8 cellular contexts compared by ENCODE assay signal in genomic region chr14:92460916-92461579, GRCh38. TPM values are rescaled to one million over a fixed set of nuclear protein-coding genes. Genes with fewer than 3 reads are reported as not detected.
DNase-seq lines count a peak whose midpoint lies in the region; ATAC-seq lines count a peak whose summit lies in the region.

No MANE protein-coding gene starts in this region.

- H4K8ac ChIP-seq in trophoblast cell (ENCODE audit: low read depth, low read length), result no peak overlapping the region

- no peak overlapping the region for H2BK12ac ChIP-seq in trophoblast cell (ENCODE audit: low read length)

- H3K4me3 Mint-ChIP-seq in central memory CD8-positive, alpha-beta T cell, result peak overlapping the region; percentile 56

- H3K36me3 ChIP-seq in trophoblast cell (ENCODE audit: control insufficient read depth in 1 of 2, insufficient read depth in 2 of 2, low read length in 2 of 2), result no peaks in the 10 kb centered on the region

- WGBS in trophoblast cell (ENCODE audit: extremely low coverage, insufficient coverage, insufficient read length), result no CpG with 5 or more reads among the region's 19 CpGs

- no peak overlapping the region for H3K4me3 ChIP-seq in trophoblast cell (ENCODE audit: low read depth, low read length)

- H4K91ac ChIP-seq in trophoblast cell (ENCODE audit: low read depth, low read length), result no peak overlapping the region

- no peak overlapping the region for H3K9ac ChIP-seq in trophoblast cell (ENCODE audit: low read length)

- H3K23ac ChIP-seq in trophoblast cell (ENCODE audit: low read length), result no peak overlapping the region

- H4K12ac ChIP-seq in trophoblast cell (ENCODE audit: low read depth, low read length), result no peak overlapping the region

- H2AFZ ChIP-seq in trophoblast cell (ENCODE audit: insufficient read depth, low read length, poor library complexity), result no peak overlapping the region

- H3K4ac ChIP-seq in trophoblast cell (ENCODE audit: low read depth, low read length), result no peak overlapping the region

- no peak overlapping the region for H3K27ac ChIP-seq in trophoblast cell (ENCODE audit: low read depth, low read length)

- DNase-seq in central memory CD8-positive, alpha-beta T cell (ENCODE audit: low spot score in 2 of 2), result peak in 1 of 2 donors; percentile 23
- DNase-seq in trophoblast cell, result peak; percentile 86 to 92
- no peak for DNase-seq in HuH-7 (ENCODE audit: low spot score)
- no peak for DNase-seq in NCI-H226
- no peak for DNase-seq in NCI-H345 treated with DMSO at 0.1 percent for 48 hours (lab: John Stamatoyannopoulos, UW; ENCODE audit: unreplicated experiment)

- H3K27ac Mint-ChIP-seq in central memory CD8-positive, alpha-beta T cell (ENCODE audit: low read depth), result peak overlapping the region; percentile 85

- H3K36me3 Mint-ChIP-seq in central memory CD8-positive, alpha-beta T cell (ENCODE audit: insufficient read depth), result no peaks in the 10 kb centered on the region

- H3K4me1 ChIP-seq in trophoblast cell (ENCODE audit: control insufficient read depth in 1 of 2, insufficient read depth in 2 of 2, low read length in 2 of 2), result peaks cover 0 to 5% of the 10 kb centered on the region in 2 experiments

- H3K14ac ChIP-seq in trophoblast cell (ENCODE audit: low read length), result no peak overlapping the region

- H3K79me2 ChIP-seq in trophoblast cell (ENCODE audit: control insufficient read depth, insufficient read depth, low read length, poor library complexity), result no peaks in the 10 kb centered on the region

- H3K27me3 Mint-ChIP-seq in central memory CD8-positive, alpha-beta T cell, result no peaks in the 10 kb centered on the region

- H2AK5ac ChIP-seq in trophoblast cell (ENCODE audit: low read length), result no peak overlapping the region

- ATAC-seq in GM18520 (IDR thresholded peaks at IDR 0.05; ENCODE audit: unreplicated experiment), result peak; percentile 69
- peak; percentile 77 for ATAC-seq in HG02885 (IDR thresholded peaks at IDR 0.05; ENCODE audit: poor library complexity, unreplicated experiment)
- ATAC-seq in central memory CD8-positive, alpha-beta T cell (replicated peaks; ENCODE audit: extremely low read depth, poor library complexity, severe bottlenecking), result peak; percentile 80
- no peak for ATAC-seq in GM21515 (IDR thresholded peaks at IDR 0.05; ENCODE audit: unreplicated experiment)

- no peaks in the 10 kb centered on the region for H3K27me3 ChIP-seq in trophoblast cell (ENCODE audit: insufficient read depth, low read length)

- no peak overlapping the region for H3K18ac ChIP-seq in trophoblast cell (ENCODE audit: low read length)

- no peaks in the 10 kb centered on the region for H3K9me3 ChIP-seq in trophoblast cell (ENCODE audit: insufficient read depth, low read depth, low read length)

- no peak overlapping the region for H3K4me2 ChIP-seq in trophoblast cell (ENCODE audit: low read length)

- peaks cover 36% of the 10 kb centered on the region for H3K4me1 Mint-ChIP-seq in central memory CD8-positive, alpha-beta T cell

- H2BK120ac ChIP-seq in trophoblast cell (ENCODE audit: insufficient read depth, low read length, poor library complexity), result no peak overlapping the region

- no peaks in the 10 kb centered on the region for H3K79me1 ChIP-seq in trophoblast cell (ENCODE audit: low read length)

- H3K9me3 Mint-ChIP-seq in central memory CD8-positive, alpha-beta T cell, result no peaks in the 10 kb centered on the region

- no peak overlapping the region for H2BK5ac ChIP-seq in trophoblast cell (ENCODE audit: low read depth, low read length, poor library complexity)

RNA-seq across cellular contexts. Expression of gene RIN3, which starts 52.5 kb away (rescaled TPM):
- 34.8 and 36.0 TPM in 2 replicates for polyA plus RNA-seq in trophoblast cell (2013)

Comparison
In these comparisons a context has a peak if more than half of its experiments do, and no peak if none do; other contexts are left out.
1. DNase-seq: peak in trophoblast cell (2 of 2); none in HuH-7 (single experiment), NCI-H226 (single experiment) and NCI-H345 treated with DMSO at 0.1 percent for 48 hours (single experiment).